In genomic region chr2:225739328-225739727, GRCh38 we compare ENCODE assay signal across 26 cellular contexts.
"Had no signal": no experiment of that assay in that cellular context is flagged by ENCODE, and none has a peak within 500 bp of the region (broad histone marks: within the 10 kb centered on the region; RNA-seq: fewer than 3 reads in every experiment).

No MANE protein-coding gene starts in this region.

- DNase-seq: activated CD4-positive, alpha-beta memory T cell treated with anti-CD3 and anti-CD28 coated beads, Interleukin-2, amount 10 ng/mL, durations not matched to agents 7 days and 5 days; activated CD4-positive, alpha-beta T cell treated with anti-CD3 and anti-CD28 coated beads for 1 hour; activated CD4-positive, alpha-beta T cell treated with anti-CD3 and anti-CD28 coated beads, Interleukin-2, amount 10 ng/mL, durations not matched to agents 7 days and 5 days; activated CD8-positive, alpha-beta memory T cell treated with anti-CD3 and anti-CD28 coated beads, Interleukin-2, amount 50 U/mL, for 48 hours; activated naive CD8-positive, alpha-beta T cell treated with anti-CD3 and anti-CD28 coated beads, Interleukin-2, amount 50 U/mL, for 24 hours; activated T-cell treated with anti-CD3 and anti-CD28 coated beads, Interleukin-2, amount 50 U/mL, for 4 hours; amygdala; caudate nucleus; cortex of kidney; head of caudate nucleus; hippocampal formation; midbrain; naive thymus-derived CD4-positive, alpha-beta T cell; nucleus accumbens; pancreas; retina; sigmoid colon; small intestine; stimulated activated naive B cell treated with anti-CD40 and anti-IgM and Interleukin-4, amounts not matched to agents 10 μg/mL and 1 μg/mL and 100 μg/mL, for 72 hours; T1000; tibial artery; upper lobe of right lung had no signal

- H3K27me3 Mint-ChIP-seq: activated CD4-positive, alpha-beta memory T cell treated with anti-CD3 and anti-CD28 coated beads, Interleukin-2, amount 10 ng/mL, durations not matched to agents 7 days and 5 days; activated CD4-positive, alpha-beta T cell treated with anti-CD3 and anti-CD28 coated beads, Interleukin-2, amount 10 ng/mL, durations not matched to agents 7 days and 5 days had no signal

- H3K27ac Mint-ChIP-seq: activated CD4-positive, alpha-beta memory T cell treated with anti-CD3 and anti-CD28 coated beads, Interleukin-2, amount 10 ng/mL, durations not matched to agents 7 days and 5 days; activated CD4-positive, alpha-beta T cell treated with anti-CD3 and anti-CD28 coated beads, Interleukin-2, amount 10 ng/mL, durations not matched to agents 7 days and 5 days; activated naive CD4-positive, alpha-beta T cell treated with anti-CD3 and anti-CD28 coated beads, Interleukin-2, amount 50 U/mL, for 24 hours; activated naive CD8-positive, alpha-beta T cell treated with anti-CD3 and anti-CD28 coated beads, Interleukin-2, amount 50 U/mL, for 24 hours; activated T-helper 17 cell treated with anti-CD3 and anti-CD28 coated beads, Interleukin-2, amount 50 U/mL, for 72 hours; naive thymus-derived CD4-positive, alpha-beta T cell; stimulated activated naive B cell treated with anti-CD40 and anti-IgM and Interleukin-4, amounts not matched to agents 10 μg/mL and 1 μg/mL and 100 μg/mL, for 72 hours; WTC11 had no signal

- H3K9me3 Mint-ChIP-seq: activated CD4-positive, alpha-beta memory T cell treated with anti-CD3 and anti-CD28 coated beads, Interleukin-2, amount 10 ng/mL, durations not matched to agents 7 days and 5 days; activated CD4-positive, alpha-beta T cell treated with anti-CD3 and anti-CD28 coated beads, Interleukin-2, amount 10 ng/mL, durations not matched to agents 7 days and 5 days; activated naive CD4-positive, alpha-beta T cell treated with anti-CD3 and anti-CD28 coated beads, Interleukin-2, amount 50 U/mL, for 24 hours; activated naive CD8-positive, alpha-beta T cell treated with anti-CD3 and anti-CD28 coated beads, Interleukin-2, amount 50 U/mL, for 24 hours; activated T-cell treated with anti-CD3 and anti-CD28 coated beads, Interleukin-2, amount 50 U/mL, for 4 hours; activated T-helper 17 cell treated with anti-CD3 and anti-CD28 coated beads, Interleukin-2, amount 50 U/mL, for 72 hours; WTC11 had no signal

- H3K4me1 Mint-ChIP-seq: activated CD4-positive, alpha-beta memory T cell treated with anti-CD3 and anti-CD28 coated beads, Interleukin-2, amount 10 ng/mL, durations not matched to agents 7 days and 5 days; activated CD4-positive, alpha-beta T cell treated with anti-CD3 and anti-CD28 coated beads, Interleukin-2, amount 10 ng/mL, durations not matched to agents 7 days and 5 days; activated naive CD4-positive, alpha-beta T cell treated with anti-CD3 and anti-CD28 coated beads, Interleukin-2, amount 50 U/mL, for 24 hours; activated naive CD8-positive, alpha-beta T cell treated with anti-CD3 and anti-CD28 coated beads, Interleukin-2, amount 50 U/mL, for 24 hours; activated T-helper 17 cell treated with anti-CD3 and anti-CD28 coated beads, Interleukin-2, amount 50 U/mL, for 72 hours; naive thymus-derived CD4-positive, alpha-beta T cell; neural crest cell; WTC11 had no signal

- H3K36me3 Mint-ChIP-seq: activated naive CD4-positive, alpha-beta T cell treated with anti-CD3 and anti-CD28 coated beads, Interleukin-2, amount 50 U/mL, for 24 hours; naive thymus-derived CD4-positive, alpha-beta T cell; stimulated activated naive B cell treated with anti-CD40 and anti-IgM and Interleukin-4, amounts not matched to agents 10 μg/mL and 1 μg/mL and 100 μg/mL, for 72 hours; WTC11 had no signal

- H3K4me3 Mint-ChIP-seq: activated CD4-positive, alpha-beta memory T cell treated with anti-CD3 and anti-CD28 coated beads, Interleukin-2, amount 10 ng/mL, durations not matched to agents 7 days and 5 days; activated CD4-positive, alpha-beta T cell treated with anti-CD3 and anti-CD28 coated beads, Interleukin-2, amount 10 ng/mL, durations not matched to agents 7 days and 5 days; activated naive CD4-positive, alpha-beta T cell treated with anti-CD3 and anti-CD28 coated beads, Interleukin-2, amount 50 U/mL, for 24 hours; activated naive CD8-positive, alpha-beta T cell treated with anti-CD3 and anti-CD28 coated beads, Interleukin-2, amount 50 U/mL, for 24 hours; activated T-cell treated with anti-CD3 and anti-CD28 coated beads, Interleukin-2, amount 50 U/mL, for 4 hours; activated T-helper 17 cell treated with anti-CD3 and anti-CD28 coated beads, Interleukin-2, amount 50 U/mL, for 72 hours; naive thymus-derived CD4-positive, alpha-beta T cell; neural crest cell; stimulated activated naive B cell treated with anti-CD40 and anti-IgM and Interleukin-4, amounts not matched to agents 10 μg/mL and 1 μg/mL and 100 μg/mL, for 72 hours; WTC11 had no signal
